Comparison of ENCODE assay signal across 19 cellular contexts in the genomic region with DNA sequence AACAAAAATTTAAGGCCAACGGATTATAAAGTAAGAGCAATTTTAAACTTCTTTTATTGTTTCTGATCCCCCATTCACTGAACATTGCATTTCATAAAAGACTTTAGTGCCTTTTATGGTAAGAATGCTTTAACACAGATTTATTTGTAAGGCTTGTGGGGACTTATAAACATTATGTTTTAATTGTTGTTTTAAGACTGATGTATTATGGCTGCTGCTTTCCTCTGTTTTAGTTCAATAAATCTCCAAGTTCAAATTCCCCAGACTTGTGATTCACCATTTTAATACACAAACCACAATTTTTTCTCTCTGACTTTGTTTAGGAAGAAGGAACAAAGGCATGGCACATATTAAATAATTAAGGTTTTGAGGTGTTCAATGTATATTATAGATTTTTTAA.
DNase-seq lines count a peak whose midpoint lies in the region; ATAC-seq, FAIRE-seq and TF ChIP-seq lines count a peak whose summit lies in the region.
"Had no signal": no experiment of that assay in that cellular context is flagged by ENCODE, and none has a peak within 500 bp of the region (broad histone marks: within the 10 kb centered on the region; RNA-seq: fewer than 3 reads in every experiment).

No MANE protein-coding gene starts in this region.

- no peaks in the 10 kb centered on the region for H3K27me3 Mint-ChIP-seq in endodermal cell (ENCODE audit: insufficient read depth)
- H3K27me3 Mint-ChIP-seq: B cell; CD4-positive, alpha-beta memory T cell had no signal

- no peak for ATAC-seq in HCT116
- no peak for ATAC-seq in GM19351 (IDR thresholded peaks at IDR 0.05; ENCODE audit: unreplicated experiment)
- no peak for ATAC-seq in left lobe of liver
- ATAC-seq: K562 had no signal

- no peak for TF ChIP-seq RAD21 in HCT116 (IDR thresholded peaks at IDR 0.05; ENCODE audit: low read depth)

- POLR2A ChIA-PET in BJ (lab: Charles Lee) (no interaction called here), HCT116 (lab: Charles Lee) (no interaction called here)

- 73 to 85% (median 84%) methylated on average over 1 of the region's 1 CpG for WGBS in small intestine, 3 donors
- WGBS in endodermal cell (ENCODE audit: insufficient coverage in 1 of 2, insufficient read length in 1 of 2), 2 experiments: 90% methylated on average over 1 of the region's 1 CpG; no CpG with 5 or more reads in 1 of the 2 experiments

- H3K4me1 ChIP-seq in HCT116 (ENCODE audit: control insufficient read depth in 1 of 2, insufficient read depth in 2 of 2, low read length in 2 of 2) (no peaks in the 10 kb centered on the region), small intestine (ENCODE audit: control insufficient read depth in 2 of 2, insufficient read depth in 1 of 2, low read depth in 1 of 2, low read length in 1 of 2) (no peaks in the 10 kb centered on the region), endodermal cell (ENCODE audit: control insufficient read depth, insufficient read depth, low read length) (no peaks in the 10 kb centered on the region)
- H3K4me1 ChIP-seq: HAP-1 had no signal

- peaks cover 4% of the 10 kb centered on the region for H3K9me3 Mint-ChIP-seq in endodermal cell
- H3K9me3 Mint-ChIP-seq: HFFc6 had no signal

- no peak overlapping the region for H3K4me3 Mint-ChIP-seq in endodermal cell
- H3K4me3 Mint-ChIP-seq: B cell; CD4-positive, alpha-beta memory T cell; HFFc6 had no signal

- H3K79me2 ChIP-seq in HCT116 (ENCODE audit: insufficient read depth, low read length): no peaks in the 10 kb centered on the region

- H3K9me3 ChIP-seq in HCT116 (ENCODE audit: control insufficient read depth in 1 of 2, insufficient read depth in 1 of 2, low read depth in 1 of 2, low read length in 2 of 2): no peaks in the 10 kb centered on the region
- peaks cover 2% of the 10 kb centered on the region for H3K9me3 ChIP-seq in small intestine (ENCODE audit: control insufficient read depth, low read depth)
- H3K9me3 ChIP-seq in endodermal cell (ENCODE audit: control insufficient read depth, low read length): no peaks in the 10 kb centered on the region
- H3K9me3 ChIP-seq: HAP-1 had no signal

- H3K27ac ChIP-seq in HCT116 (ENCODE audit: low read depth, low read length) (no peak overlapping the region), small intestine (ENCODE audit: low read depth in 1 of 2, low read length in 1 of 2) (no peak overlapping the region), endodermal cell (ENCODE audit: low read depth, low read length) (no peak overlapping the region)
- H3K27ac ChIP-seq: C4-2B, HL-60 had no signal

- peak overlapping the region; percentile 38 for H2AFZ ChIP-seq in HCT116 (ENCODE audit: low read depth, low read length, poor library complexity, severe bottlenecking)

- H3K4me2 ChIP-seq in HCT116 (ENCODE audit: low read length): no peak overlapping the region

- CTCF ChIA-PET in BJ (lab: Yijun Ruan, JAX) (no interaction called here), HCT116 (lab: Charles Lee) (no interaction called here)

- peak; percentile 39 for FAIRE-seq in small intestine (lab: Jason Lieb, UNC)
- FAIRE-seq: GM12892, H1, K562 had no signal

- H4K20me1 ChIP-seq in HCT116 (ENCODE audit: insufficient read depth): no peaks in the 10 kb centered on the region

- intact Hi-C loops in HCT116 (cut with micrococcal nuclease): no loop called here

- H3K27ac Mint-ChIP-seq in endodermal cell: no peak overlapping the region
- H3K27ac Mint-ChIP-seq: B cell; CD4-positive, alpha-beta memory T cell; HFFc6 had no signal

- no peak overlapping the region for H3K9ac ChIP-seq in HCT116 (ENCODE audit: low read length)
- no peak overlapping the region for H3K9ac ChIP-seq in endodermal cell (ENCODE audit: extremely low read depth, low read length, poor library complexity, severe bottlenecking)

- H3K27me3 ChIP-seq in BJ (ENCODE audit: control insufficient read depth, insufficient read depth, low read length) (no peaks in the 10 kb centered on the region), HCT116 (ENCODE audit: insufficient read depth, low read length) (no peaks in the 10 kb centered on the region), small intestine (ENCODE audit: control insufficient read depth in 2 of 2, insufficient read depth in 2 of 2, low read length in 2 of 2) (no peaks in the 10 kb centered on the region), endodermal cell (ENCODE audit: control insufficient read depth, insufficient read depth, low read length, poor library complexity, severe bottlenecking) (no peaks in the 10 kb centered on the region)

- RAD21 ChIA-PET in HCT116 (lab: Charles Lee; ENCODE audit: low non-redundant PET in 1 of 2, low total read pairs in 2 of 2, uncharacterized antibody in 2 of 2, unreplicated experiment in 2 of 2): no interaction called here

- DNase-seq in BJ (ENCODE audit: low read depth): peak; percentile 19
- no peak for DNase-seq in HCT116 (ENCODE audit: low read depth, low spot score)
- peak; percentile 20 for DNase-seq in fibroblast of peridontal ligament (ENCODE audit: extremely low read depth)
- no peak for DNase-seq in small intestine
- DNase-seq in endodermal cell: no peak
- no peak for DNase-seq in left lobe of liver (ENCODE audit: low spot score)
- DNase-seq in medulla oblongata (ENCODE audit: extremely low spot score): no peak
- DNase-seq: CD4-positive, alpha-beta memory T cell; DMS79; GDM1; HFFc6 had no signal

- BruUV-seq in HCT116 (replicated peaks; lab: Mats Ljungman, UMichigan): no TSS peak

- H3K4me1 Mint-ChIP-seq in endodermal cell: no peaks in the 10 kb centered on the region
- H3K4me1 Mint-ChIP-seq: B cell; CD4-positive, alpha-beta memory T cell had no signal

- no peak overlapping the region for H3K4me3 ChIP-seq in BJ (ENCODE audit: low read depth, low read length)
- no peak overlapping the region for H3K4me3 ChIP-seq in HCT116 (replicated peaks in 1 of 2; ENCODE audit: low read depth in 1 of 2, low read length in 2 of 2)
- no peak overlapping the region for H3K4me3 ChIP-seq in small intestine (ENCODE audit: low read depth in 1 of 2, low read length in 2 of 2)
- no peak overlapping the region for H3K4me3 ChIP-seq in endodermal cell (ENCODE audit: low read length)
- H3K4me3 ChIP-seq: HAP-1, K562 had no signal

- H3K36me3 Mint-ChIP-seq in endodermal cell (ENCODE audit: low read depth): no peaks in the 10 kb centered on the region
- H3K36me3 Mint-ChIP-seq: CD4-positive, alpha-beta memory T cell had no signal

- no peaks in the 10 kb centered on the region for H3K36me3 ChIP-seq in BJ (ENCODE audit: control insufficient read depth, insufficient read depth, low read length)
- no peaks in the 10 kb centered on the region for H3K36me3 ChIP-seq in HCT116 (ENCODE audit: control insufficient read depth in 1 of 2, insufficient read depth in 2 of 2, low read length in 2 of 2)
- H3K36me3 ChIP-seq in small intestine (ENCODE audit: control insufficient read depth in 2 of 2, insufficient read depth in 2 of 2, low read length in 2 of 2): no peaks in the 10 kb centered on the region
- H3K36me3 ChIP-seq in endodermal cell (ENCODE audit: control insufficient read depth, insufficient read depth, low read length): no peaks in the 10 kb centered on the region
- H3K36me3 ChIP-seq: HAP-1 had no signal

- TF ChIP-seq CTCF in BJ (IDR thresholded peaks at IDR 0.05; ENCODE audit: insufficient read depth, low read depth, low read length) (no peak), HCT116 (IDR thresholded peaks at IDR 0.05 in 2 of 3, conservative IDR thresholded peaks at IDR 0.05 in 1 of 3; ENCODE audit: borderline replicate concordance in 1 of 3, insufficient read depth in 1 of 3, low read depth in 2 of 3, low read length in 2 of 3) (no peak), endodermal cell (conservative IDR thresholded peaks at IDR 0.05) (no peak)

- no peak for TF ChIP-seq POLR2A in HCT116 (IDR thresholded peaks at IDR 0.05; ENCODE audit: borderline replicate concordance, extremely low read depth, insufficient read depth, insufficient read length)

- H3K9me2 ChIP-seq in HCT116 (ENCODE audit: insufficient read depth): no peaks in the 10 kb centered on the region

TF ChIP-seq in HCT116, 20 proteins besides CTCF, POLR2A, EP300 and RAD21:
- TF ChIP-seq SP1 (IDR thresholded peaks at IDR 0.05; ENCODE audit: low read depth) (no peak), YY1 (IDR thresholded peaks at IDR 0.05; ENCODE audit: extremely low read depth, insufficient replicate concordance, low read depth, low read length) (no peak), CBX3 (IDR thresholded peaks at IDR 0.05; ENCODE audit: low read depth) (no peak), EZH2 (IDR thresholded peaks at IDR 0.05) (no peak), FOSL1 (IDR thresholded peaks at IDR 0.05; ENCODE audit: low read depth) (no peak), POLR2AphosphoS5 (IDR thresholded peaks at IDR 0.05; ENCODE audit: low read depth, low read length) (no peak), JUND (IDR thresholded peaks at IDR 0.05) (no peak), ZFX (IDR thresholded peaks at IDR 0.05) (no peak), SIN3A (IDR thresholded peaks at IDR 0.05; ENCODE audit: low read depth) (no peak)
- TF ChIP-seq, protein P1, sequence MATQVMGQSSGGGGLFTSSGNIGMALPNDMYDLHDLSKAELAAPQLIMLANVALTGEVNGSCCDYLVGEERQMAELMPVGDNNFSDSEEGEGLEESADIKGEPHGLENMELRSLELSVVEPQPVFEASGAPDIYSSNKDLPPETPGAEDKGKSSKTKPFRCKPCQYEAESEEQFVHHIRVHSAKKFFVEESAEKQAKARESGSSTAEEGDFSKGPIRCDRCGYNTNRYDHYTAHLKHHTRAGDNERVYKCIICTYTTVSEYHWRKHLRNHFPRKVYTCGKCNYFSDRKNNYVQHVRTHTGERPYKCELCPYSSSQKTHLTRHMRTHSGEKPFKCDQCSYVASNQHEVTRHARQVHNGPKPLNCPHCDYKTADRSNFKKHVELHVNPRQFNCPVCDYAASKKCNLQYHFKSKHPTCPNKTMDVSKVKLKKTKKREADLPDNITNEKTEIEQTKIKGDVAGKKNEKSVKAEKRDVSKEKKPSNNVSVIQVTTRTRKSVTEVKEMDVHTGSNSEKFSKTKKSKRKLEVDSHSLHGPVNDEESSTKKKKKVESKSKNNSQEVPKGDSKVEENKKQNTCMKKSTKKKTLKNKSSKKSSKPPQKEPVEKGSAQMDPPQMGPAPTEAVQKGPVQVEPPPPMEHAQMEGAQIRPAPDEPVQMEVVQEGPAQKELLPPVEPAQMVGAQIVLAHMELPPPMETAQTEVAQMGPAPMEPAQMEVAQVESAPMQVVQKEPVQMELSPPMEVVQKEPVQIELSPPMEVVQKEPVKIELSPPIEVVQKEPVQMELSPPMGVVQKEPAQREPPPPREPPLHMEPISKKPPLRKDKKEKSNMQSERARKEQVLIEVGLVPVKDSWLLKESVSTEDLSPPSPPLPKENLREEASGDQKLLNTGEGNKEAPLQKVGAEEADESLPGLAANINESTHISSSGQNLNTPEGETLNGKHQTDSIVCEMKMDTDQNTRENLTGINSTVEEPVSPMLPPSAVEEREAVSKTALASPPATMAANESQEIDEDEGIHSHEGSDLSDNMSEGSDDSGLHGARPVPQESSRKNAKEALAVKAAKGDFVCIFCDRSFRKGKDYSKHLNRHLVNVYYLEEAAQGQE (IDR thresholded peaks at IDR 0.05; ENCODE audit: low read depth): no peak
TF ChIP-seq in HCT116: peak in this region for 0.

Comparison
In these comparisons a context has a peak if more than half of its experiments do, and no peak if none do; other contexts are left out.
1. DNase-seq: peak in BJ (single experiment) and fibroblast of peridontal ligament (single experiment); none in HCT116 (single experiment), small intestine (single experiment), endodermal cell (single experiment), left lobe of liver (single experiment) and medulla oblongata (single experiment).